8 cellular contexts compared by ENCODE assay signal in the genomic region with DNA sequence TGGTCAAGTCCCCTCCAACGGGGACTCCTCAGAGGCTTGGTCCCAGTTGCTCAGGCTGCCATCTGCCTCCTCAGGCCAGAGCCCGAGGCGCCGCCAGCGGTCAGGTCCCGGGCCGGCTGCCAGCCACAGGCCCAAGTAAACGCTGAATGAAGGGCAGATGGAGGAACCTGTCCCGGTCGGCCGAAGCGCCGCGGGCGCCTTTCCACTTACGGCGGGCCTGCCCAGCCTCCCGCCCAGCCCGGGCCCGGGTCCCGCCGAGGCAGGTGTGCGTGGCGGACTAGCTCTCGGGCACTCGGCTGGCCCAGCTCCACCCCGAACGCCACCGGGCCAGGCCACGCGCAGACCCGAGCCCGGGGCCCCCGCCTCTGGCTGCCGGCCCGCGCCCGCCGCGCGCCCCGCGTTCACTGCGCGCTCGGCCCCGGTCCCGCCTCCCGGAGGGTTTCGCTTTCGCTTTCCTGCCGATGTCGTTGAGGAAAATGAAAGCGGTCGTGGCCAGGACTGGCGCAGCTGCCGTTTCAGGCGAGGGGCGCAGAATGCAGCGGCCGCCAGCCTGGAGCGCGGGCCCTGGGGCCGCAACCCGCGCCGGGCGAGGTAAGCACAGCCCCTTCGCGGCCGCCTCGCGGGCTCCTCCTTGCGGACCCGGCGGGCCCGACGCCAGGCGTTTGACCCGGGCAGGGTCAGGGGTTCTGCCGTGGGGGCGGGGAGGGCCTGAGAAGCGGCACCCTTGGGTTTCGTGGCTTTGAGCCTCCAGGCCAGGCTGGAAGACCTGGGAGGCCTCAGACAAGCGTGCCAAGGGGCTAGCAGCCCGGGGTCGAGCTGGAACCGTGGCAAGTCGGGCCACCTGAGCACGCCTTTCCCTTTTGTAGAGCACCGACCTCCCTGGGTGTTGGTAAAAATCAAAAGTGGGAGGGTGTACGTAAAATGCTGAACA.
DNase-seq lines count a peak whose midpoint lies in the region; ATAC-seq and TF ChIP-seq lines count a peak whose summit lies in the region.

No MANE protein-coding gene starts in this region.

- H3K4me3 Mint-ChIP-seq in stimulated activated effector memory CD8-positive, alpha-beta T cell treated with anti-CD3 and anti-CD28 coated beads, Interleukin-12 subunit alpha, Interleukin-12 subunit beta, amount 100 ng/mL, for 72 hours: peak overlapping the region; percentile 96

- H3K36me3 Mint-ChIP-seq in stimulated activated effector memory CD8-positive, alpha-beta T cell treated with anti-CD3 and anti-CD28 coated beads, Interleukin-12 subunit alpha, Interleukin-12 subunit beta, amount 100 ng/mL, for 72 hours: peaks cover 23% of the 10 kb centered on the region

- no peaks in the 10 kb centered on the region for H4K20me1 ChIP-seq in OCI-LY1 (ENCODE audit: insufficient read depth, low read length)

- H3K9me3 ChIP-seq in OCI-LY1 (ENCODE audit: low read length): no peaks in the 10 kb centered on the region; the same call in 1 of the 2 replicates
- H3K9me3 ChIP-seq in muscle layer of duodenum (ENCODE audit: control insufficient read depth in 1 of 2, low read length in 2 of 2): no peaks in the 10 kb centered on the region

- H3K4me1 ChIP-seq in OCI-LY1 (ENCODE audit: insufficient read depth, low read length, severe bottlenecking) (peaks cover 25% of the 10 kb centered on the region), muscle layer of duodenum (ENCODE audit: control insufficient read depth in 1 of 2, insufficient read depth in 2 of 2, low read length in 2 of 2) (peaks cover 28 to 45% of the 10 kb centered on the region in 2 donors)

- peak; percentile 62 for TF ChIP-seq CTCF in OCI-LY1 (IDR thresholded peaks at IDR 0.05; ENCODE audit: low read length)

- peak; percentile 77 for ATAC-seq in GM19397 (IDR thresholded peaks at IDR 0.05; ENCODE audit: unreplicated experiment)
- peak; percentile 72 for ATAC-seq in HG03521 (IDR thresholded peaks at IDR 0.05; ENCODE audit: unreplicated experiment)
- peak; percentile 82 for ATAC-seq in stimulated activated effector memory CD8-positive, alpha-beta T cell treated with anti-CD3 and anti-CD28 coated beads, Interleukin-12 subunit alpha, Interleukin-12 subunit beta, amount 100 ng/mL, for 72 hours

- H3K27me3 ChIP-seq in OCI-LY1 (ENCODE audit: insufficient read depth, low read length) (no peaks in the 10 kb centered on the region), muscle layer of duodenum (ENCODE audit: low read depth, low read length) (no peaks in the 10 kb centered on the region)

- H3K27ac ChIP-seq in OCI-LY1 (ENCODE audit: low read depth, low read length, poor library complexity, severe bottlenecking): peak overlapping the region; percentile 68
- peak overlapping the region; percentile 98 for H3K27ac ChIP-seq in muscle layer of duodenum (ENCODE audit: low read length)

- H3K4me3 ChIP-seq in OCI-LY1 (ENCODE audit: low read depth, low read length, poor library complexity, severe bottlenecking) (peak overlapping the region; percentile 65), muscle layer of duodenum (ENCODE audit: low read depth in 1 of 2, low read length in 2 of 2) (peak overlapping the region; percentile 81 to 88)

- H3F3A ChIP-seq in OCI-LY1 (ENCODE audit: insufficient read depth, low read length): no peaks in the 10 kb centered on the region

- no peaks in the 10 kb centered on the region for H3K9me2 ChIP-seq in OCI-LY1 (ENCODE audit: low read depth, low read length)

- peaks cover 4% of the 10 kb centered on the region for H3K9me3 Mint-ChIP-seq in stimulated activated effector memory CD8-positive, alpha-beta T cell treated with anti-CD3 and anti-CD28 coated beads, Interleukin-12 subunit alpha, Interleukin-12 subunit beta, amount 100 ng/mL, for 72 hours

- TF ChIP-seq POLR2A in erythroblast (IDR thresholded peaks at IDR 0.05; ENCODE audit: low read length): peak; percentile 68

- peak overlapping the region; percentile 74 for H3K9ac ChIP-seq in OCI-LY1 (ENCODE audit: low read length)

- H3K4me1 Mint-ChIP-seq in stimulated activated effector memory CD8-positive, alpha-beta T cell treated with anti-CD3 and anti-CD28 coated beads, Interleukin-12 subunit alpha, Interleukin-12 subunit beta, amount 100 ng/mL, for 72 hours: peaks cover 69% of the 10 kb centered on the region

- peak overlapping the region; percentile 78 for H3K4me2 ChIP-seq in OCI-LY1 (ENCODE audit: low read length)

- H3K36me3 ChIP-seq in OCI-LY1 (ENCODE audit: insufficient read depth, low read length): no peaks in the 10 kb centered on the region
- no peaks in the 10 kb centered on the region for H3K36me3 ChIP-seq in muscle layer of duodenum (ENCODE audit: control insufficient read depth in 1 of 2, insufficient read depth in 2 of 2, low read length in 2 of 2)

- DNase-seq in COR-L47 (lab: John Stamatoyannopoulos, UW) (peak; percentile 67), activated T-cell treated with anti-CD3 and anti-CD28 coated beads for 4 hours (peak; percentile 81), erythroblast (lab: John Stamatoyannopoulos, UW) (peak; percentile 89 to 92)
- DNase-seq in stimulated activated effector memory CD8-positive, alpha-beta T cell treated with anti-CD3 and anti-CD28 coated beads, Interleukin-12 subunit alpha, Interleukin-12 subunit beta, amount 100 ng/mL, for 72 hours (ENCODE audit: low spot score in 2 of 2): peak; percentile 73 to 92

- H2AFZ ChIP-seq in OCI-LY1 (ENCODE audit: low read length): 0 out of 2 replicates have a peak overlapping the region, but pooled peaks have one; percentile 26

- no peaks in the 10 kb centered on the region for H3K79me2 ChIP-seq in OCI-LY1 (ENCODE audit: insufficient read depth, low read length)

- peak overlapping the region; percentile 99 for H3K27ac Mint-ChIP-seq in stimulated activated effector memory CD8-positive, alpha-beta T cell treated with anti-CD3 and anti-CD28 coated beads, Interleukin-12 subunit alpha, Interleukin-12 subunit beta, amount 100 ng/mL, for 72 hours

Comparison
In these comparisons a context has a peak if more than half of its experiments do, and no peak if none do; other contexts are left out.
1. Peak in every context shown above with its lines: DNase-seq, ATAC-seq, H3K4me3 ChIP-seq and H3K27ac ChIP-seq.